8 cellular contexts compared by ENCODE assay signal in the genomic region with DNA sequence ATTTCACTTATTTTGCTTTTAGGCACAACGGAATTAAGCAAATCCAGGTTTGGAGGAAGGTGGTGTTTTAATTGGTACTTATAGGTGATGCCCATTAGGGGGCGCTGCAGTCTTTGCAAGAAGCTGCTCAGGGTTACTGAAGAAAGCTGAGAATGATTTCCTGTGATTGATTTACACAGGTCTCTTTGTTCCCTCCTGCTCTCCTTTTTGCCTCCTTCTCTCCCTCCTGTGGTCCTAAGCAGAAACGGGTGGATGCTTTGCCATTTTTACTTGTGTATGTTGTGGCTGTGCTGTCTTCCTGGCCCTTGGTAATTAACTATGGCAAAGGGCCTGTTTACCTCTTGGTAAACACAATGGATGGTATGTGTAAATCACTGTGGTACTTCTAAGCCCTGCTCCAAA.
DNase-seq lines count a peak whose midpoint lies in the region; ATAC-seq and TF ChIP-seq lines count a peak whose summit lies in the region.

No MANE protein-coding gene starts in this region.

- no peak overlapping the region for H3K27ac Mint-ChIP-seq in activated naive CD8-positive, alpha-beta T cell treated with anti-CD3 and anti-CD28 coated beads, Interleukin-2, amount 10 ng/mL, durations not matched to agents 7 days and 5 days

- peak; percentile 73 for DNase-seq in EL
- peak; percentile 55 for DNase-seq in NCI-H1092 (lab: John Stamatoyannopoulos, UW)
- DNase-seq in activated naive CD8-positive, alpha-beta T cell treated with anti-CD3 and anti-CD28 coated beads, Interleukin-2, amount 10 ng/mL, durations not matched to agents 7 days and 5 days: peak; percentile 56
- DNase-seq in cardiac muscle cell (ENCODE audit: low read depth in 1 of 2, low spot score in 1 of 2): peak; percentile 88 to 92
- peak in 8 of 10 donors; percentile 21 to 95 (median 72) for DNase-seq in posterior cingulate gyrus
- DNase-seq in uterus: peak; percentile 35 to 63

- TF ChIP-seq POLR2A in uterus (IDR thresholded peaks at IDR 0.05): no peak

- no peaks in the 10 kb centered on the region for H3K9me3 Mint-ChIP-seq in activated naive CD8-positive, alpha-beta T cell treated with anti-CD3 and anti-CD28 coated beads, Interleukin-2, amount 10 ng/mL, durations not matched to agents 7 days and 5 days

- POLR2A ChIA-PET in activated naive CD8-positive, alpha-beta T cell treated with anti-CD3 and anti-CD28 coated beads, Interleukin-2, amount 10 ng/mL, durations not matched to agents 7 days and 5 days (lab: Charles Lee): no interaction called here

- peaks cover 31% of the 10 kb centered on the region for H3K36me3 ChIP-seq in cardiac muscle cell
- no peaks in the 10 kb centered on the region for H3K36me3 ChIP-seq in uterus

- H3K36me3 Mint-ChIP-seq in activated naive CD8-positive, alpha-beta T cell treated with anti-CD3 and anti-CD28 coated beads, Interleukin-2, amount 10 ng/mL, durations not matched to agents 7 days and 5 days: peaks cover 3% of the 10 kb centered on the region

- intact Hi-C loops in posterior cingulate gyrus (cut with DNase I) (loop anchor here (1.0 to 10.0 kb wide), 3 partner anchors 62 to 258 kb away; no protein-coding TSS in a partner anchor), uterus (cut with DNase I; ENCODE audit: low total_unique reads) (loop anchor here (10.0 kb wide), 1 partner anchor 158 kb away; a partner anchor contains a TSS)

- H3K4me1 ChIP-seq in cardiac muscle cell (ENCODE audit: low read depth) (no peaks in the 10 kb centered on the region), uterus (no peaks in the 10 kb centered on the region)

- ATAC-seq in SK-N-SH treated with all-trans-retinoic acid at 6 μM for 48 hours: peak; percentile 85
- peak; percentile 52 for ATAC-seq in activated naive CD8-positive, alpha-beta T cell treated with anti-CD3 and anti-CD28 coated beads, Interleukin-2, amount 10 ng/mL, durations not matched to agents 7 days and 5 days (ENCODE audit: low read depth)
- no peak for ATAC-seq in GM19467 (IDR thresholded peaks at IDR 0.05; ENCODE audit: unreplicated experiment)

- H3K4me3 ChIP-seq in cardiac muscle cell: no peak overlapping the region
- no peak overlapping the region for H3K4me3 ChIP-seq in uterus

- H3K27ac ChIP-seq in cardiac muscle cell (no peak overlapping the region), uterus (no peak overlapping the region)

- no peaks in the 10 kb centered on the region for H3K9me3 ChIP-seq in cardiac muscle cell (ENCODE audit: low read depth)
- H3K9me3 ChIP-seq in uterus: no peaks in the 10 kb centered on the region

- H3K4me3 Mint-ChIP-seq in activated naive CD8-positive, alpha-beta T cell treated with anti-CD3 and anti-CD28 coated beads, Interleukin-2, amount 10 ng/mL, durations not matched to agents 7 days and 5 days: no peak overlapping the region

- H3K27me3 Mint-ChIP-seq in activated naive CD8-positive, alpha-beta T cell treated with anti-CD3 and anti-CD28 coated beads, Interleukin-2, amount 10 ng/mL, durations not matched to agents 7 days and 5 days: no peaks in the 10 kb centered on the region

- peak; percentile 75 for TF ChIP-seq CTCF in cardiac muscle cell (IDR thresholded peaks at IDR 0.05; ENCODE audit: low read depth, low read length)
- peak; percentile 70 to 85 (median 77) for TF ChIP-seq CTCF in uterus (IDR thresholded peaks at IDR 0.05)

- H3K4me1 Mint-ChIP-seq in activated naive CD8-positive, alpha-beta T cell treated with anti-CD3 and anti-CD28 coated beads, Interleukin-2, amount 10 ng/mL, durations not matched to agents 7 days and 5 days: no peaks in the 10 kb centered on the region

- no peaks in the 10 kb centered on the region for H3K27me3 ChIP-seq in cardiac muscle cell
- no peaks in the 10 kb centered on the region for H3K27me3 ChIP-seq in uterus

TF ChIP-seq in SK-N-SH treated with all-trans-retinoic acid at 6 μM for 48 hours, 23 proteins besides CTCF, POLR2A, EP300 and RAD21:
- TF ChIP-seq ZFP3 (CRISPR knock-in tag; IDR thresholded peaks at IDR 0.05): no peak
- TF ChIP-seq ISL1 (CRISPR knock-in tag; IDR thresholded peaks at IDR 0.05): no peak
- no peak for TF ChIP-seq TOX (CRISPR knock-in tag; IDR thresholded peaks at IDR 0.05; ENCODE audit: borderline replicate concordance)
- TF ChIP-seq, protein P1, sequence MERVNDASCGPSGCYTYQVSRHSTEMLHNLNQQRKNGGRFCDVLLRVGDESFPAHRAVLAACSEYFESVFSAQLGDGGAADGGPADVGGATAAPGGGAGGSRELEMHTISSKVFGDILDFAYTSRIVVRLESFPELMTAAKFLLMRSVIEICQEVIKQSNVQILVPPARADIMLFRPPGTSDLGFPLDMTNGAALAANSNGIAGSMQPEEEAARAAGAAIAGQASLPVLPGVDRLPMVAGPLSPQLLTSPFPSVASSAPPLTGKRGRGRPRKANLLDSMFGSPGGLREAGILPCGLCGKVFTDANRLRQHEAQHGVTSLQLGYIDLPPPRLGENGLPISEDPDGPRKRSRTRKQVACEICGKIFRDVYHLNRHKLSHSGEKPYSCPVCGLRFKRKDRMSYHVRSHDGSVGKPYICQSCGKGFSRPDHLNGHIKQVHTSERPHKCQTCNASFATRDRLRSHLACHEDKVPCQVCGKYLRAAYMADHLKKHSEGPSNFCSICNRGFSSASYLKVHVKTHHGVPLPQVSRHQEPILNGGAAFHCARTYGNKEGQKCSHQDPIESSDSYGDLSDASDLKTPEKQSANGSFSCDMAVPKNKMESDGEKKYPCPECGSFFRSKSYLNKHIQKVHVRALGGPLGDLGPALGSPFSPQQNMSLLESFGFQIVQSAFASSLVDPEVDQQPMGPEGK (CRISPR knock-in tag; IDR thresholded peaks at IDR 0.05; ENCODE audit: borderline replicate concordance): no peak
- TF ChIP-seq CSDC2 (CRISPR knock-in tag; IDR thresholded peaks at IDR 0.05): no peak
- no peak for TF ChIP-seq ZNF70 (CRISPR knock-in tag; IDR thresholded peaks at IDR 0.05)
- no peak for TF ChIP-seq GLIS3 (CRISPR knock-in tag; IDR thresholded peaks at IDR 0.05)
- no peak for TF ChIP-seq TCF4 (CRISPR knock-in tag; IDR thresholded peaks at IDR 0.05; ENCODE audit: borderline replicate concordance)
- no peak for TF ChIP-seq ZNF8 (CRISPR knock-in tag; IDR thresholded peaks at IDR 0.05)
- TF ChIP-seq ESRRG (CRISPR knock-in tag; IDR thresholded peaks at IDR 0.05): no peak
- TF ChIP-seq SNAI2 (CRISPR knock-in tag; IDR thresholded peaks at IDR 0.05): no peak
- TF ChIP-seq BACH2 (CRISPR knock-in tag; IDR thresholded peaks at IDR 0.05; ENCODE audit: borderline replicate concordance): no peak
- no peak for TF ChIP-seq ZFP30 (CRISPR knock-in tag; IDR thresholded peaks at IDR 0.05)
- TF ChIP-seq ZC3H10 (CRISPR knock-in tag; IDR thresholded peaks at IDR 0.05): no peak
- TF ChIP-seq PPARA (CRISPR knock-in tag; IDR thresholded peaks at IDR 0.05; ENCODE audit: borderline replicate concordance): no peak
- TF ChIP-seq, protein P2, sequence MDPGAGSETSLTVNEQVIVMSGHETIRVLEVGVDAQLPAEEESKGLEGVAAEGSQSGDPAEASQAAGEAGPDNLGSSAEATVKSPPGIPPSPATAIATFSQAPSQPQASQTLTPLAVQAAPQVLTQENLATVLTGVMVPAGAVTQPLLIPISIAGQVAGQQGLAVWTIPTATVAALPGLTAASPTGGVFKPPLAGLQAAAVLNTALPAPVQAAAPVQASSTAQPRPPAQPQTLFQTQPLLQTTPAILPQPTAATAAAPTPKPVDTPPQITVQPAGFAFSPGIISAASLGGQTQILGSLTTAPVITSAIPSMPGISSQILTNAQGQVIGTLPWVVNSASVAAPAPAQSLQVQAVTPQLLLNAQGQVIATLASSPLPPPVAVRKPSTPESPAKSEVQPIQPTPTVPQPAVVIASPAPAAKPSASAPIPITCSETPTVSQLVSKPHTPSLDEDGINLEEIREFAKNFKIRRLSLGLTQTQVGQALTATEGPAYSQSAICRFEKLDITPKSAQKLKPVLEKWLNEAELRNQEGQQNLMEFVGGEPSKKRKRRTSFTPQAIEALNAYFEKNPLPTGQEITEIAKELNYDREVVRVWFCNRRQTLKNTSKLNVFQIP (CRISPR knock-in tag; IDR thresholded peaks at IDR 0.05; ENCODE audit: borderline replicate concordance, low read depth): no peak
- TF ChIP-seq RARB (CRISPR knock-in tag; IDR thresholded peaks at IDR 0.05): no peak
- TF ChIP-seq OSR1 (CRISPR knock-in tag; IDR thresholded peaks at IDR 0.05): no peak
- TF ChIP-seq, protein P3, sequence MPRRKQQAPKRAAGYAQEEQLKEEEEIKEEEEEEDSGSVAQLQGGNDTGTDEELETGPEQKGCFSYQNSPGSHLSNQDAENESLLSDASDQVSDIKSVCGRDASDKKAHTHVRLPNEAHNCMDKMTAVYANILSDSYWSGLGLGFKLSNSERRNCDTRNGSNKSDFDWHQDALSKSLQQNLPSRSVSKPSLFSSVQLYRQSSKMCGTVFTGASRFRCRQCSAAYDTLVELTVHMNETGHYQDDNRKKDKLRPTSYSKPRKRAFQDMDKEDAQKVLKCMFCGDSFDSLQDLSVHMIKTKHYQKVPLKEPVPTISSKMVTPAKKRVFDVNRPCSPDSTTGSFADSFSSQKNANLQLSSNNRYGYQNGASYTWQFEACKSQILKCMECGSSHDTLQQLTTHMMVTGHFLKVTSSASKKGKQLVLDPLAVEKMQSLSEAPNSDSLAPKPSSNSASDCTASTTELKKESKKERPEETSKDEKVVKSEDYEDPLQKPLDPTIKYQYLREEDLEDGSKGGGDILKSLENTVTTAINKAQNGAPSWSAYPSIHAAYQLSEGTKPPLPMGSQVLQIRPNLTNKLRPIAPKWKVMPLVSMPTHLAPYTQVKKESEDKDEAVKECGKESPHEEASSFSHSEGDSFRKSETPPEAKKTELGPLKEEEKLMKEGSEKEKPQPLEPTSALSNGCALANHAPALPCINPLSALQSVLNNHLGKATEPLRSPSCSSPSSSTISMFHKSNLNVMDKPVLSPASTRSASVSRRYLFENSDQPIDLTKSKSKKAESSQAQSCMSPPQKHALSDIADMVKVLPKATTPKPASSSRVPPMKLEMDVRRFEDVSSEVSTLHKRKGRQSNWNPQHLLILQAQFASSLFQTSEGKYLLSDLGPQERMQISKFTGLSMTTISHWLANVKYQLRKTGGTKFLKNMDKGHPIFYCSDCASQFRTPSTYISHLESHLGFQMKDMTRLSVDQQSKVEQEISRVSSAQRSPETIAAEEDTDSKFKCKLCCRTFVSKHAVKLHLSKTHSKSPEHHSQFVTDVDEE (CRISPR knock-in tag; IDR thresholded peaks at IDR 0.05): no peak
- TF ChIP-seq ZNF565 (CRISPR knock-in tag; conservative IDR thresholded peaks at IDR 0.05; ENCODE audit: low read depth): no peak
